8 cellular contexts compared by ENCODE assay signal in genomic region chr3:129625071-129625874, GRCh38. TPM values are rescaled to one million over a fixed set of nuclear protein-coding genes. Genes with fewer than 3 reads are reported as not detected.
DNase-seq lines count a peak whose midpoint lies in the region; ATAC-seq and TF ChIP-seq lines count a peak whose summit lies in the region.

No MANE protein-coding gene starts in this region.

- H3K4me1 Mint-ChIP-seq in CD8-positive, alpha-beta T cell (ENCODE audit: low read depth): peaks cover 18% of the 10 kb centered on the region

- no peak overlapping the region for H4K91ac ChIP-seq in neuronal stem cell (ENCODE audit: low read depth, low read length, poor library complexity)

- H2BK15ac ChIP-seq in neuronal stem cell (ENCODE audit: low read length): peak overlapping the region; percentile 99

- H2BK12ac ChIP-seq in neuronal stem cell (ENCODE audit: low read length): peak overlapping the region; percentile 90

- peak overlapping the region; percentile 83 for H2BK120ac ChIP-seq in neuronal stem cell (ENCODE audit: low read depth, low read length)

- peak overlapping the region; percentile 29 for H3K4me3 Mint-ChIP-seq in CD8-positive, alpha-beta T cell

- H3K14ac ChIP-seq in neuronal stem cell (ENCODE audit: low read length): peak overlapping the region; percentile 89

- peak overlapping the region; percentile 74 for H3K18ac ChIP-seq in neuronal stem cell (ENCODE audit: low read length)

- peaks cover 13% of the 10 kb centered on the region for H3K4me1 ChIP-seq in CD8-positive, alpha-beta T cell (ENCODE audit: insufficient read depth, low read length)
- H3K4me1 ChIP-seq in neuronal stem cell (ENCODE audit: control insufficient read depth in 2 of 2, insufficient read depth in 1 of 2, low read depth in 1 of 2, low read length in 2 of 2): peaks cover 19 to 20% of the 10 kb centered on the region in 2 donors

- H3K27me3 Mint-ChIP-seq in CD8-positive, alpha-beta T cell (ENCODE audit: low read depth): peaks cover 3% of the 10 kb centered on the region

- H3K4me3 ChIP-seq in CD8-positive, alpha-beta T cell (ENCODE audit: low read depth, low read length): no peak overlapping the region
- no peak overlapping the region for H3K4me3 ChIP-seq in Jurkat, Clone E6-1 (ENCODE audit: low read length)
- H3K4me3 ChIP-seq in neuronal stem cell (ENCODE audit: low read length in 2 of 2): no peak overlapping the region

- H3K23ac ChIP-seq in neuronal stem cell (ENCODE audit: low read depth, low read length, poor library complexity): no peak overlapping the region

- CTCF ChIA-PET in CD8-positive, alpha-beta T cell (lab: Charles Lee): interaction anchor here (0.7 to 5.1 kb wide), 4 partner anchors 31 to 309 kb away, joined by 3 to 31 read pairs (median 4); no protein-coding TSS in a partner anchor

- WGBS in neuronal stem cell (ENCODE audit: extremely low coverage in 2 of 2, insufficient read length in 2 of 2, insufficient replicate concordance in 1 of 2), 2 donors: no CpG with 5 or more reads among the region's 12 CpGs

- no peak overlapping the region for H3K27ac Mint-ChIP-seq in CD8-positive, alpha-beta T cell

- TF ChIP-seq CTCF in CD8-positive, alpha-beta T cell (IDR thresholded peaks at IDR 0.05): no peak

- H3K4me2 ChIP-seq in neuronal stem cell (ENCODE audit: insufficient read depth, low read length, poor library complexity, severe bottlenecking): no peak overlapping the region

- H3K79me1 ChIP-seq in neuronal stem cell (ENCODE audit: low read depth, low read length): no peaks in the 10 kb centered on the region

- peak overlapping the region; percentile 100 for H2AK5ac ChIP-seq in neuronal stem cell (ENCODE audit: low read depth, low read length)

- DNase-seq in CD8-positive, alpha-beta T cell: no peak
- peak; percentile 14 for DNase-seq in Jurkat, Clone E6-1 (ENCODE audit: low read depth, low spot score)
- DNase-seq in dermis blood vessel endothelial cell (peak; percentile 68), neuronal stem cell (ENCODE audit: low spot score) (no peak)

- intact Hi-C loops in CD8-positive, alpha-beta T cell (cut with DNase I, micrococcal nuclease): loop anchor here (5.0 kb wide), 3 partner anchors 243 to 487 kb away; no protein-coding TSS in a partner anchor

- H3K36me3 Mint-ChIP-seq in CD8-positive, alpha-beta T cell: no peaks in the 10 kb centered on the region

- POLR2A ChIA-PET in CD8-positive, alpha-beta T cell (lab: Charles Lee): no interaction called here

- H3K9me3 Mint-ChIP-seq in CD8-positive, alpha-beta T cell: no peaks in the 10 kb centered on the region

- peak overlapping the region; percentile 77 for H3K9ac ChIP-seq in neuronal stem cell (ENCODE audit: low read depth, low read length, poor library complexity)

- H2BK5ac ChIP-seq in neuronal stem cell (ENCODE audit: low read length): peak overlapping the region; percentile 90

- no peak overlapping the region for H3K27ac ChIP-seq in CD8-positive, alpha-beta T cell (ENCODE audit: low read depth, low read length)
- H3K27ac ChIP-seq in neuronal stem cell (replicated peaks; ENCODE audit: low read length): no peak overlapping the region

- no peak overlapping the region for H2AFZ ChIP-seq in neuronal stem cell (ENCODE audit: low read length)

- no peaks in the 10 kb centered on the region for H3K9me3 ChIP-seq in CD8-positive, alpha-beta T cell (ENCODE audit: low read length)
- H3K9me3 ChIP-seq in neuronal stem cell (replicated peaks in 1 of 2; ENCODE audit: control insufficient read depth in 2 of 2, insufficient read depth in 1 of 2, low read depth in 1 of 2, low read length in 2 of 2): no peaks in the 10 kb centered on the region

- no peaks in the 10 kb centered on the region for H3K27me3 ChIP-seq in CD8-positive, alpha-beta T cell (ENCODE audit: insufficient read depth, low read length)
- no peaks in the 10 kb centered on the region for H3K27me3 ChIP-seq in neuronal stem cell (ENCODE audit: control insufficient read depth in 3 of 3, insufficient read depth in 3 of 3, low read depth in 1 of 3, low read length in 3 of 3)

- no peaks in the 10 kb centered on the region for H3K36me3 ChIP-seq in CD8-positive, alpha-beta T cell (ENCODE audit: insufficient read depth, low read length)
- H3K36me3 ChIP-seq in neuronal stem cell (replicated peaks in 1 of 2; ENCODE audit: control insufficient read depth in 2 of 2, insufficient read depth in 2 of 2, low read length in 2 of 2): no peaks in the 10 kb centered on the region

- ATAC-seq in CD8-positive, alpha-beta T cell: no peak
- ATAC-seq in HG03439 (IDR thresholded peaks at IDR 0.05; ENCODE audit: unreplicated experiment) (no peak), GM21737 (IDR thresholded peaks at IDR 0.05; ENCODE audit: unreplicated experiment) (no peak), HG03280 (IDR thresholded peaks at IDR 0.05; ENCODE audit: unreplicated experiment) (no peak), GM19324 (IDR thresholded peaks at IDR 0.05; ENCODE audit: low FRiP score, unreplicated experiment) (no peak)

- peak overlapping the region; percentile 93 for H3K4ac ChIP-seq in neuronal stem cell (ENCODE audit: low read length)

- no peak overlapping the region for H4K8ac ChIP-seq in neuronal stem cell (ENCODE audit: low read depth, low read length)

RNA-seq across cellular contexts. Expression of gene PLXND1, which starts 18.8 kb away (rescaled TPM):
- 10 to 100 TPM; 84.7 to 96.8 TPM for total RNA-seq in CD8-positive, alpha-beta T cell
- 55.9 TPM for polyA plus RNA-seq in Jurkat, Clone E6-1 (2012; ENCODE audit: insufficient read depth, insufficient read length)
- 415 and 872 TPM in 2 replicates for total RNA-seq in dermis blood vessel endothelial cell
- 43.7 TPM for polyA plus RNA-seq in neuronal stem cell (2013, experiment 1 of 2)
- 41.8 TPM for polyA plus RNA-seq in neuronal stem cell (2013, experiment 2 of 2)

Comparison
In these comparisons a context has a peak if more than half of its experiments do, and no peak if none do; other contexts are left out.
1. DNase-seq: peak in Jurkat, Clone E6-1 (single experiment) and dermis blood vessel endothelial cell (single experiment); none in CD8-positive, alpha-beta T cell (0 of 7) and neuronal stem cell (single experiment).